14 cellular contexts compared by ENCODE assay signal in the genomic region with DNA sequence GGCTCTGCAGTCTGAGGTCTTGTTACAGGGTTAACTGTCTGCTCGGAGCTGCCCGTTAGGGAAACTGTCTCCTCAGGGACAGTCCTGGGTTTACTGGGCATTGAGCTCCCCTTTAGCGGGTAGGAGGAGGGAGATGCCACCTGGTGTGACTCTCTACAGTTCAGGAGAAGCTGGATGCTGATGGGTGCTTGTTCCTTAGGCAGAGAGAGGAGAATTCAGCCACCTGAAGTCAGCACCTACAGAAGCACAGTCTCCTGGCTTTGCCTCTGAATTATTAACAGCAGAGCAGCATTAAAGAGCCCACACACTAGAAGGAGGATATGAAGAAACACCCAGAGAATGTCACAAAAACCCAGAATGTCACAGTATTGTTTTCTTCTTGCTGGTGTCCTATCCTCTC. TPM values are rescaled to one million over a fixed set of nuclear protein-coding genes. Genes with fewer than 3 reads are reported as not detected.
DNase-seq lines count a peak whose midpoint lies in the region; ATAC-seq, FAIRE-seq and TF ChIP-seq lines count a peak whose summit lies in the region.
"Had no signal": no experiment of that assay in that cellular context is flagged by ENCODE, and none has a peak within 500 bp of the region (broad histone marks: within the 10 kb centered on the region; RNA-seq: fewer than 3 reads in every experiment).

No MANE protein-coding gene starts in this region.

- H3K36me3 ChIP-seq in CD4-positive, CD25-positive, alpha-beta regulatory T cell (ENCODE audit: control insufficient read depth, insufficient read depth, low read length) = peaks cover 31% of the 10 kb centered on the region
- peaks cover 0 to 32% (median 13%) of the 10 kb centered on the region in 4 donors for H3K36me3 ChIP-seq in esophagus muscularis mucosa

- H3K4me1 ChIP-seq in CD4-positive, CD25-positive, alpha-beta regulatory T cell (ENCODE audit: control insufficient read depth, insufficient read depth, low read length, poor library complexity, severe bottlenecking) = peaks cover 39% of the 10 kb centered on the region
- no peaks in the 10 kb centered on the region for H3K4me1 ChIP-seq in esophagus muscularis mucosa
- H3K4me1 ChIP-seq: body of pancreas had no signal

- no peak for FAIRE-seq in D721Med (lab: Jason Lieb, UNC)

- peaks cover 13 to 83% (median 55%) of the 10 kb centered on the region in 4 donors for H3K4me1 Mint-ChIP-seq in CD4-positive, CD25-positive, alpha-beta regulatory T cell
- peaks cover 72% of the 10 kb centered on the region for H3K4me1 Mint-ChIP-seq in activated CD4-positive, alpha-beta memory T cell treated with anti-CD3 and anti-CD28 coated beads, Interleukin-2, amount 10 ng/mL, durations not matched to agents 7 days and 5 days

- H3K27me3 Mint-ChIP-seq in CD4-positive, CD25-positive, alpha-beta regulatory T cell = no peaks in the 10 kb centered on the region
- H3K27me3 Mint-ChIP-seq in activated CD4-positive, alpha-beta memory T cell treated with anti-CD3 and anti-CD28 coated beads, Interleukin-2, amount 10 ng/mL, durations not matched to agents 7 days and 5 days = no peaks in the 10 kb centered on the region

- intact Hi-C loops in esophagus muscularis mucosa (cut with DNase I) = no loop called here

- peak overlapping the region; percentile 100 for H3K4me3 ChIP-seq in CD4-positive, CD25-positive, alpha-beta regulatory T cell (ENCODE audit: low read depth, low read length)
- H3K4me3 ChIP-seq in esophagus muscularis mucosa = peak overlapping the region; percentile 45 to 61 (median 48)
- H3K4me3 ChIP-seq: body of pancreas had no signal

- 57% methylated on average over 3 of the region's 3 CpGs for WGBS in esophagus muscularis mucosa

- peaks cover 0 to 33% (median 8%) of the 10 kb centered on the region in 7 donors for H3K9me3 Mint-ChIP-seq in CD4-positive, CD25-positive, alpha-beta regulatory T cell
- H3K9me3 Mint-ChIP-seq in activated CD4-positive, alpha-beta memory T cell treated with anti-CD3 and anti-CD28 coated beads, Interleukin-2, amount 10 ng/mL, durations not matched to agents 7 days and 5 days = peaks cover 14% of the 10 kb centered on the region

- TF ChIP-seq POLR2A in esophagus muscularis mucosa (IDR thresholded peaks at IDR 0.05; ENCODE audit: low read depth) = no peak

- H3K27ac Mint-ChIP-seq in CD4-positive, CD25-positive, alpha-beta regulatory T cell = peak overlapping the region; percentile 94 to 100 (median 96)
- H3K27ac Mint-ChIP-seq in activated CD4-positive, alpha-beta memory T cell treated with anti-CD3 and anti-CD28 coated beads, Interleukin-2, amount 10 ng/mL, durations not matched to agents 7 days and 5 days = peak overlapping the region; percentile 93

- H3K9me3 ChIP-seq in CD4-positive, CD25-positive, alpha-beta regulatory T cell (ENCODE audit: control insufficient read depth in 2 of 2, low read length in 2 of 2) = peaks cover 25 to 28% of the 10 kb centered on the region in 2 experiments
- peaks cover 0 to 4% (median 0%) of the 10 kb centered on the region in 4 donors for H3K9me3 ChIP-seq in esophagus muscularis mucosa
- H3K9me3 ChIP-seq: body of pancreas had no signal

- H3K36me3 Mint-ChIP-seq in CD4-positive, CD25-positive, alpha-beta regulatory T cell = peaks cover 57% of the 10 kb centered on the region
- H3K36me3 Mint-ChIP-seq in activated CD4-positive, alpha-beta memory T cell treated with anti-CD3 and anti-CD28 coated beads, Interleukin-2, amount 10 ng/mL, durations not matched to agents 7 days and 5 days (ENCODE audit: low read depth) = peaks cover 69% of the 10 kb centered on the region

- CTCF ChIA-PET in activated CD4-positive, alpha-beta memory T cell treated with anti-CD3 and anti-CD28 coated beads, Interleukin-2, amount 10 ng/mL, durations not matched to agents 7 days and 5 days (lab: Charles Lee) = interaction anchor here (1.2 to 4.5 kb wide), 12 partner anchors 53 to 191 kb away, joined by 3 to 39 read pairs (median 6); a partner anchor contains a TSS

- no peak for TF ChIP-seq CTCF in esophagus muscularis mucosa (IDR thresholded peaks at IDR 0.05)
- TF ChIP-seq CTCF in D721Med (IDR thresholded peaks at IDR 0.05; ENCODE audit: insufficient read depth, missing control alignments) = no peak

- no peaks in the 10 kb centered on the region for H3K27me3 ChIP-seq in CD4-positive, CD25-positive, alpha-beta regulatory T cell (ENCODE audit: control insufficient read depth, insufficient read depth, low read length)
- H3K27me3 ChIP-seq in esophagus muscularis mucosa = no peaks in the 10 kb centered on the region
- H3K27me3 ChIP-seq: body of pancreas had no signal

- H3K4me3 Mint-ChIP-seq in CD4-positive, CD25-positive, alpha-beta regulatory T cell = peak overlapping the region; percentile 95 to 99 (median 98)
- H3K4me3 Mint-ChIP-seq in activated CD4-positive, alpha-beta memory T cell treated with anti-CD3 and anti-CD28 coated beads, Interleukin-2, amount 10 ng/mL, durations not matched to agents 7 days and 5 days = peak overlapping the region; percentile 95

- POLR2A ChIA-PET in activated CD4-positive, alpha-beta memory T cell treated with anti-CD3 and anti-CD28 coated beads, Interleukin-2, amount 10 ng/mL, durations not matched to agents 7 days and 5 days (lab: Charles Lee) = interaction anchor here (0.6 to 5.8 kb wide), 29 partner anchors 11 to 187 kb away, joined by 3 to 112 read pairs (median 13); a partner anchor contains a TSS

- no peak for TF ChIP-seq EP300 in esophagus muscularis mucosa (IDR thresholded peaks at IDR 0.05)

- ATAC-seq in CD4-positive, CD25-positive, alpha-beta regulatory T cell (ENCODE audit: low read depth in 2 of 2) = peak; percentile 50 to 65
- no peak for ATAC-seq in GM21786 (IDR thresholded peaks at IDR 0.05; ENCODE audit: unreplicated experiment)
- ATAC-seq: body of pancreas had no signal

- DNase-seq in CD4-positive, CD25-positive, alpha-beta regulatory T cell = peak in 2 of 3 donors; percentile 33 to 48
- no peak for DNase-seq in activated CD4-positive, alpha-beta memory T cell treated with anti-CD3 and anti-CD28 coated beads, Interleukin-2, amount 10 ng/mL, durations not matched to agents 7 days and 5 days
- no peak for DNase-seq in esophagus muscularis mucosa (ENCODE audit: extremely low spot score)
- DNase-seq in putamen (ENCODE audit: low spot score) = peak; percentile 38
- no peak for DNase-seq in D721Med (ENCODE audit: insufficient read length, low spot score)
- DNase-seq in central memory CD4-positive, alpha-beta T cell = no peak
- DNase-seq in activated effector memory CD4-positive, alpha-beta T cell treated with anti-CD3 and anti-CD28 coated beads, Interleukin-2, amount 50 U/mL, for 16 hours = no peak
- DNase-seq: activated CD4-positive, CD25-positive, alpha-beta regulatory T cell treated with anti-CD3 and anti-CD28 coated beads, Interleukin-2, amount 50 U/mL, for 72 hours; mammary epithelial cell had no signal

- peak overlapping the region; percentile 68 for H3K27ac ChIP-seq in CD4-positive, CD25-positive, alpha-beta regulatory T cell (ENCODE audit: insufficient read depth, low read length, poor library complexity, severe bottlenecking)
- peak overlapping the region; percentile 65 to 70 (median 68) for H3K27ac ChIP-seq in esophagus muscularis mucosa (replicated peaks in 1 of 4)
- H3K27ac ChIP-seq: C4-2B had no signal

RNA-seq across cellular contexts. Expression of a gene that starts 0.7 kb away (rescaled TPM):
- total RNA-seq in CD4-positive, CD25-positive, alpha-beta regulatory T cell = 90.1 TPM
- polyA plus RNA-seq in CD4-positive, CD25-positive, alpha-beta regulatory T cell = 100 to 1,000 TPM; 402 to 667 (median 490) TPM
- 100 to 1,000 TPM; 277 to 282 TPM for total RNA-seq in activated CD4-positive, alpha-beta memory T cell treated with anti-CD3 and anti-CD28 coated beads, Interleukin-2, amount 10 ng/mL, durations not matched to agents 7 days and 5 days
- 10 to 100 TPM; 18.3 to 35.3 (median 31.1) TPM for total RNA-seq in esophagus muscularis mucosa
- total RNA-seq: fibroblast of villous mesenchyme, mammary epithelial cell, SK-MEL-5 had no signal
- polyA plus RNA-seq: mammary epithelial cell had no signal

RNA-seq across cellular contexts. Expression of a gene that starts 53.2 kb away (rescaled TPM):
- 64.2 TPM for total RNA-seq in CD4-positive, CD25-positive, alpha-beta regulatory T cell
- polyA plus RNA-seq in CD4-positive, CD25-positive, alpha-beta regulatory T cell = 1,000 to 10,000 TPM in 1 of 4 donors, 100 to 1,000 TPM in 3; 519 to 1,084 (median 836) TPM
- total RNA-seq in activated CD4-positive, alpha-beta memory T cell treated with anti-CD3 and anti-CD28 coated beads, Interleukin-2, amount 10 ng/mL, durations not matched to agents 7 days and 5 days = 100 to 1,000 TPM; 169 to 171 TPM
- 10 to 100 TPM; 15.8 to 22.0 (median 19.9) TPM for total RNA-seq in esophagus muscularis mucosa
- total RNA-seq: fibroblast of villous mesenchyme, mammary epithelial cell, SK-MEL-5 had no signal
- polyA plus RNA-seq: mammary epithelial cell had no signal

Comparison
In these comparisons a context has a peak if more than half of its experiments do, and no peak if none do; other contexts are left out.
1. DNase-seq: peak in CD4-positive, CD25-positive, alpha-beta regulatory T cell (2 of 3) and putamen (single experiment); none in activated CD4-positive, alpha-beta memory T cell treated with anti-CD3 and anti-CD28 coated beads, Interleukin-2, amount 10 ng/mL, durations not matched to agents 7 days and 5 days (single experiment), esophagus muscularis mucosa (single experiment), D721Med (single experiment), central memory CD4-positive, alpha-beta T cell (single experiment) and activated effector memory CD4-positive, alpha-beta T cell treated with anti-CD3 and anti-CD28 coated beads, Interleukin-2, amount 50 U/mL, for 16 hours (single experiment).